8 cellular contexts compared by ENCODE assay signal in genomic region chr2:60794271-60794863, GRCh38. TPM values are rescaled to one million over a fixed set of nuclear protein-coding genes. Genes with fewer than 3 reads are reported as not detected.
DNase-seq lines count a peak whose midpoint lies in the region; ATAC-seq and TF ChIP-seq lines count a peak whose summit lies in the region.

No MANE protein-coding gene starts in this region.

- peaks cover 77% of the 10 kb centered on the region for H3K36me3 Mint-ChIP-seq in effector memory CD8-positive, alpha-beta T cell (ENCODE audit: insufficient read depth)

- peaks cover 9 to 27% of the 10 kb centered on the region in 2 donors for H3K4me1 Mint-ChIP-seq in effector memory CD8-positive, alpha-beta T cell (ENCODE audit: low read depth in 2 of 2)

- H3K9me3 ChIP-seq in osteoblast (ENCODE audit: low read depth, low read length): no peaks in the 10 kb centered on the region

- no peaks in the 10 kb centered on the region for H3K79me2 ChIP-seq in osteoblast (ENCODE audit: insufficient read depth, low read length)

- no peak overlapping the region for H3K4me2 ChIP-seq in osteoblast (ENCODE audit: insufficient read depth, low read length)

- H4K20me1 ChIP-seq in osteoblast (ENCODE audit: insufficient read depth, low read length): no peaks in the 10 kb centered on the region

- H3K4me3 ChIP-seq in osteoblast (ENCODE audit: insufficient read depth, low read length): no peak overlapping the region

- ATAC-seq in effector memory CD8-positive, alpha-beta T cell (replicated peaks): peak; percentile 54
- ATAC-seq in HG02884 (IDR thresholded peaks at IDR 0.05; ENCODE audit: unreplicated experiment) (no peak), GM21515 (IDR thresholded peaks at IDR 0.05; ENCODE audit: unreplicated experiment) (no peak)

- peak; percentile 55 for TF ChIP-seq CTCF in osteoblast (IDR thresholded peaks at IDR 0.05; ENCODE audit: extremely low read depth, low read depth, low read length)

- DNase-seq in NCI-H748 (lab: John Stamatoyannopoulos, UW; ENCODE audit: unreplicated experiment): peak; percentile 1
- no peak for DNase-seq in NCI-H748 treated with DMSO at 0.1 percent for 48 hours (lab: John Stamatoyannopoulos, UW)
- peak; percentile 13 for DNase-seq in NCI-H345 treated with DMSO at 0.1 percent for 48 hours (lab: John Stamatoyannopoulos, UW; ENCODE audit: unreplicated experiment)
- DNase-seq in effector memory CD8-positive, alpha-beta T cell: no peak
- DNase-seq in osteoblast (ENCODE audit: insufficient read length, low spot score, missing footprints): peak; percentile 73
- no peak for DNase-seq in mucosa of gallbladder (ENCODE audit: low spot score)

- H2AFZ ChIP-seq in osteoblast (ENCODE audit: low read length): no peak overlapping the region

- H3K36me3 ChIP-seq in osteoblast (ENCODE audit: insufficient read depth, low read length): peaks cover 56% of the 10 kb centered on the region

- no peaks in the 10 kb centered on the region for H3K9me3 Mint-ChIP-seq in effector memory CD8-positive, alpha-beta T cell

- no peaks in the 10 kb centered on the region for H3K27me3 Mint-ChIP-seq in effector memory CD8-positive, alpha-beta T cell

- no peak overlapping the region for H3K27ac ChIP-seq in osteoblast (ENCODE audit: low read depth, low read length)

- no peaks in the 10 kb centered on the region for H3K4me1 ChIP-seq in osteoblast (ENCODE audit: insufficient read depth, low read length)

- no peak overlapping the region for H3K4me3 Mint-ChIP-seq in effector memory CD8-positive, alpha-beta T cell

- peak overlapping the region in 1 of 2 donors; percentile 49 for H3K27ac Mint-ChIP-seq in effector memory CD8-positive, alpha-beta T cell

- no peaks in the 10 kb centered on the region for H3K27me3 ChIP-seq in osteoblast (ENCODE audit: insufficient read depth, low read length)

RNA-seq across cellular contexts. Expression of gene PAPOLG, which starts 38.3 kb away (rescaled TPM):
- total RNA-seq in osteoblast: 17.7 and 19.9 TPM in 2 replicates
- 10.8 TPM for total RNA-seq in mucosa of gallbladder

Comparison
In these comparisons a context has a peak if more than half of its experiments do, and no peak if none do; other contexts are left out.
1. DNase-seq: peak in NCI-H748 (single experiment), NCI-H345 treated with DMSO at 0.1 percent for 48 hours (single experiment) and osteoblast (single experiment); none in NCI-H748 treated with DMSO at 0.1 percent for 48 hours (single experiment), effector memory CD8-positive, alpha-beta T cell (0 of 3) and mucosa of gallbladder (single experiment).